1 cellular context compared by ENCODE assay signal in genomic region chr6:27809939-27810767, GRCh38.
TF ChIP-seq lines count a peak whose summit lies in the region.

No MANE protein-coding gene starts in this region.

TF ChIP-seq in K562, 482 proteins besides CTCF, POLR2A, EP300 and RAD21 (continued from another document):
- TF ChIP-seq HBP1 (CRISPR knock-in tag; IDR thresholded peaks at IDR 0.05), result peak; percentile 88
- TF ChIP-seq BMI1 (IDR thresholded peaks at IDR 0.05; ENCODE audit: low read length), result no peak
- TF ChIP-seq ZBTB5 (IDR thresholded peaks at IDR 0.05), result peak; percentile 86
- peak; percentile 51 for TF ChIP-seq MAFK (IDR thresholded peaks at IDR 0.05; ENCODE audit: low read length)
- peak; percentile 98 for TF ChIP-seq CBX1 (IDR thresholded peaks at IDR 0.05; ENCODE audit: low read depth)
- TF ChIP-seq HEY1 (CRISPR knock-in tag; IDR thresholded peaks at IDR 0.05; ENCODE audit: borderline replicate concordance), result 0 out of 2 replicates have a peak, but pooled peaks have one; percentile 44
- no peak for TF ChIP-seq TCF15 (CRISPR knock-in tag; IDR thresholded peaks at IDR 0.05)
- peak; percentile 92; the same call in 1 of the 2 replicates for TF ChIP-seq ERF (CRISPR knock-in tag; IDR thresholded peaks at IDR 0.05)
- peak; percentile 86 for TF ChIP-seq CBFB (CRISPR knock-in tag; IDR thresholded peaks at IDR 0.05)
- no peak for TF ChIP-seq ZNF699 (CRISPR knock-in tag; IDR thresholded peaks at IDR 0.05; ENCODE audit: insufficient replicate concordance)
- TF ChIP-seq CBX3 (IDR thresholded peaks at IDR 0.05; ENCODE audit: borderline replicate concordance in 1 of 2, low read length in 2 of 2), result no peak
- peak; percentile 75 for TF ChIP-seq FUS (optimal IDR thresholded peaks at IDR 0.05; ENCODE audit: low read depth, low read length)
- peak; percentile 97; the same call in 1 of the 2 replicates for TF ChIP-seq RBM14 (IDR thresholded peaks at IDR 0.05; ENCODE audit: borderline replicate concordance, insufficient read depth, low read depth, low read length)
- peak; percentile 70 for TF ChIP-seq ETS1 (conservative IDR thresholded peaks at IDR 0.05; ENCODE audit: control insufficient read depth, low read depth, low read length)
- peak; percentile 35 to 78; a peak in 3 of 4 replicates for TF ChIP-seq MAZ (CRISPR knock-in tag; conservative IDR thresholded peaks at IDR 0.05 in 1 of 2, IDR thresholded peaks at IDR 0.05 in 1 of 2)
- TF ChIP-seq ARID2 (IDR thresholded peaks at IDR 0.05), result no peak
- no peak for TF ChIP-seq POLR3G (IDR thresholded peaks at IDR 0.05; ENCODE audit: extremely low read depth, insufficient read length, insufficient replicate concordance)
- TF ChIP-seq NKRF (IDR thresholded peaks at IDR 0.05; ENCODE audit: borderline replicate concordance), result peak; percentile 67
- no peak for TF ChIP-seq SREBF1 (IDR thresholded peaks at IDR 0.05; ENCODE audit: borderline replicate concordance, low read depth, low read length)
- TF ChIP-seq CCNT2 (IDR thresholded peaks at IDR 0.05; ENCODE audit: borderline replicate concordance, extremely low read depth, insufficient read length, low read depth, low read length), result peak; percentile 97
- no peak for TF ChIP-seq CBFA2T2 (conservative IDR thresholded peaks at IDR 0.05)
- no peak for TF ChIP-seq ATF1 (CRISPR knock-in tag; IDR thresholded peaks at IDR 0.05)
- peak; percentile 72 for TF ChIP-seq ATF1 (tag; IDR thresholded peaks at IDR 0.05)
- TF ChIP-seq ZNF41 (CRISPR knock-in tag; conservative IDR thresholded peaks at IDR 0.05), result 0 out of 2 replicates have a peak, but pooled peaks have one; percentile 13
- peak; percentile 79 for TF ChIP-seq ZSCAN29 (IDR thresholded peaks at IDR 0.05)
- peak; percentile 87 for TF ChIP-seq RB1 (IDR thresholded peaks at IDR 0.05; ENCODE audit: low read depth)
- peak; percentile 26; the same call in 1 of the 2 replicates for TF ChIP-seq TCF7 (IDR thresholded peaks at IDR 0.05; ENCODE audit: borderline replicate concordance)
- peak; percentile 45; the same call in 1 of the 2 replicates for TF ChIP-seq LARP7 (IDR thresholded peaks at IDR 0.05)
- no peak for TF ChIP-seq GATA2 (CRISPR knock-in tag; IDR thresholded peaks at IDR 0.05)
- TF ChIP-seq E2F5 (CRISPR knock-in tag; IDR thresholded peaks at IDR 0.05), result peak; percentile 96
- no peak for TF ChIP-seq SMAD2 (IDR thresholded peaks at IDR 0.05; ENCODE audit: low read depth, low read length)
- no peak for TF ChIP-seq ZNF124 (CRISPR knock-in tag; IDR thresholded peaks at IDR 0.05)
- peak; percentile 93 for TF ChIP-seq FOXP1 (CRISPR knock-in tag; IDR thresholded peaks at IDR 0.05)
- no peak for TF ChIP-seq NFXL1 (CRISPR knock-in tag; IDR thresholded peaks at IDR 0.05)
- TF ChIP-seq E2F4 (CRISPR knock-in tag; IDR thresholded peaks at IDR 0.05; ENCODE audit: low read depth), result peak; percentile 78; the same call in 1 of the 2 replicates
- TF ChIP-seq ELF4 (CRISPR knock-in tag; IDR thresholded peaks at IDR 0.05), result peak; percentile 65; the same call in 1 of the 2 replicates
- peak; percentile 41 for TF ChIP-seq U2AF1 (optimal IDR thresholded peaks at IDR 0.05; ENCODE audit: low read depth, low read length)
- TF ChIP-seq CREB1 (IDR thresholded peaks at IDR 0.05), result 0 out of 2 replicates have a peak, but pooled peaks have one; percentile 4
- TF ChIP-seq CREB1 (CRISPR knock-in tag; IDR thresholded peaks at IDR 0.05), result peak; percentile 64; the same call in 1 of the 2 replicates
- no peak for TF ChIP-seq ZNF253 (CRISPR knock-in tag; conservative IDR thresholded peaks at IDR 0.05)
- no peak for TF ChIP-seq IRF2 (CRISPR knock-in tag; IDR thresholded peaks at IDR 0.05)
- TF ChIP-seq MLLT1 (IDR thresholded peaks at IDR 0.05), result peak; percentile 99
- no peak for TF ChIP-seq ZKSCAN3 (CRISPR knock-in tag; IDR thresholded peaks at IDR 0.05)
- TF ChIP-seq PHF20 (IDR thresholded peaks at IDR 0.05; ENCODE audit: partially characterized antibody), result no peak
- no peak for TF ChIP-seq ZNF408 (CRISPR knock-in tag; IDR thresholded peaks at IDR 0.05; ENCODE audit: low read depth)
- peak; percentile 87; the same call in 1 of the 2 replicates for TF ChIP-seq ZBTB17 (CRISPR knock-in tag; IDR thresholded peaks at IDR 0.05)
- peak; percentile 87 for TF ChIP-seq ZBTB33 (CRISPR knock-in tag; IDR thresholded peaks at IDR 0.05)
- no peak; the same call in 1 of the 2 replicates for TF ChIP-seq CHD2 (IDR thresholded peaks at IDR 0.05; ENCODE audit: low read depth, low read length)
- TF ChIP-seq TGIF2 (CRISPR knock-in tag; IDR thresholded peaks at IDR 0.05), result peak; percentile 35
- peak; percentile 76; the same call in 1 of the 2 replicates for TF ChIP-seq RUNX1 (IDR thresholded peaks at IDR 0.05; ENCODE audit: low read depth)
- TF ChIP-seq MED1 (CRISPR knock-in tag; IDR thresholded peaks at IDR 0.05; ENCODE audit: borderline replicate concordance), result peak; percentile 97; the same call in 1 of the 2 replicates
- TF ChIP-seq ZNF121 (CRISPR knock-in tag; conservative IDR thresholded peaks at IDR 0.05), result no peak
- TF ChIP-seq ZNF239 (CRISPR knock-in tag; IDR thresholded peaks at IDR 0.05), result no peak
- no peak for TF ChIP-seq RFX1 (IDR thresholded peaks at IDR 0.05)
- TF ChIP-seq PHB (CRISPR knock-in tag; IDR thresholded peaks at IDR 0.05), result no peak; the same call in 1 of the 2 replicates
- peak; percentile 58; the same call in 1 of the 2 replicates for TF ChIP-seq ZNF24 (IDR thresholded peaks at IDR 0.05)
